In the genomic region with DNA sequence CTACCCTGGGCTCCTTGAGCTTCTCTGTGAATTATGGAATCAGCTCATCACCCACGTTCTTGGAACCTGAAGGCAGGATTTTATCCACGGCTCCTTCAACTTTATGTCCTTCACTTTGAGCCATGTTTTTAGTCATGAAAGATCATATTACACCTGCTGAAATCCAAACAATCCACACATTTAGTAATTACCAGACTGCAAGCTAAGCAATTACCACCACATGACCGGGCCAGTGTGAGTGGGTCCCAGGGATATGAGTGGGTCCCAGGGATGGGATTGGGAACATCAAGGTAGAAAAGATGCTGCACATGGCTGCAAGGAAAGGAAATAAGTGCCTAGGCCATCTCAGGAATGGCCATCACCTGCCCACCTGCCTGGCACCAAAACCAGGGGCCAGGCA, we compare ENCODE assay signal across 16 cellular contexts.
DNase-seq lines count a peak whose midpoint lies in the region; TF ChIP-seq lines count a peak whose summit lies in the region.
"Had no signal": no experiment of that assay in that cellular context is flagged by ENCODE, and none has a peak within 500 bp of the region (broad histone marks: within the 10 kb centered on the region; RNA-seq: fewer than 3 reads in every experiment).

No MANE protein-coding gene starts in this region.

- peaks cover 64% of the 10 kb centered on the region for H3K4me1 ChIP-seq in BLaER1

- no peaks in the 10 kb centered on the region for H3K36me3 ChIP-seq in BLaER1
- H3K36me3 ChIP-seq: BLaER1 treated with 17β-estradiol and CSF1 and Interleukin-3, amounts not matched to agents 10 nM and 100 nM had no signal

- no peak overlapping the region for H3K27ac ChIP-seq in BLaER1
- H3K27ac ChIP-seq: BLaER1 treated with 17β-estradiol and CSF1 and Interleukin-3, amounts not matched to agents 10 nM and 100 nM had no signal

- H3K9me3 ChIP-seq in BLaER1 = no peaks in the 10 kb centered on the region
- H3K9me3 ChIP-seq: BLaER1 treated with 17β-estradiol and CSF1 and Interleukin-3, amounts not matched to agents 10 nM and 100 nM had no signal

- DNase-seq in NCI-H69 (lab: John Stamatoyannopoulos, UW) (peak; percentile 3), endothelial cell (ENCODE audit: low spot score) (no peak), HEK293T (ENCODE audit: extremely low spot score) (no peak), SKM-1 treated with dmso at 0.1 percent for 144 hours (lab: John Stamatoyannopoulos, UW; ENCODE audit: unreplicated experiment) (no peak), NCI-H2029 (lab: John Stamatoyannopoulos, UW) (no peak)
- DNase-seq: CD4-positive, alpha-beta T cell; DMS53; DMS79 treated with DMSO at 0.1 percent for 48 hours; GF-D8; H9 had no signal

- H3K27me3 ChIP-seq in BLaER1 = no peaks in the 10 kb centered on the region

- no peak overlapping the region for H3K9ac ChIP-seq in BLaER1
- H3K9ac ChIP-seq: BLaER1 treated with 17β-estradiol and CSF1 and Interleukin-3, amounts not matched to agents 10 nM and 100 nM had no signal

- CTCF ChIA-PET in HEK293T (lab: Yijun Ruan, JAX) = interaction anchor here (0.7 kb wide), 1 partner anchor 132 kb away, joined by 3 read pairs; no protein-coding TSS in a partner anchor

- no peaks in the 10 kb centered on the region for H3K27me3 Mint-ChIP-seq in endothelial cell (ENCODE audit: unreplicated experiment)

- POLR2A ChIA-PET in HEK293T (lab: Yijun Ruan, JAX) = no interaction called here

- H3K36me3 Mint-ChIP-seq in endothelial cell (ENCODE audit: low read depth, unreplicated experiment) = peaks cover 15% of the 10 kb centered on the region
- H3K36me3 Mint-ChIP-seq: CD14-positive monocyte; CD8-positive, alpha-beta memory T cell had no signal

- peak overlapping the region; percentile 77 for H3K4me3 Mint-ChIP-seq in endothelial cell (ENCODE audit: unreplicated experiment)
- H3K4me3 Mint-ChIP-seq: B cell; CD14-positive monocyte; CD4-positive, alpha-beta T cell; CD8-positive, alpha-beta memory T cell; GM23338; H9 had no signal

- no peaks in the 10 kb centered on the region for H4K20me1 ChIP-seq in BLaER1

- no peak overlapping the region for H3K27ac Mint-ChIP-seq in endothelial cell (ENCODE audit: unreplicated experiment)
- H3K27ac Mint-ChIP-seq: B cell; CD4-positive, alpha-beta T cell; GM23338 had no signal

- no peak for TF ChIP-seq CTCF in endothelial cell (IDR thresholded peaks at IDR 0.05; ENCODE audit: unreplicated experiment)

- H3K4me1 Mint-ChIP-seq in endothelial cell (ENCODE audit: unreplicated experiment) = no peaks in the 10 kb centered on the region
- H3K4me1 Mint-ChIP-seq: B cell; CD14-positive monocyte; CD8-positive, alpha-beta memory T cell had no signal

- H3K4me2 ChIP-seq in BLaER1 = 0 out of 2 replicates have a peak overlapping the region, but pooled peaks have one; percentile 78
- H3K4me2 ChIP-seq: GM23338 had no signal

- H3K4me3 ChIP-seq in BLaER1 = no peak overlapping the region
- H3K4me3 ChIP-seq: BLaER1 treated with 17β-estradiol and CSF1 and Interleukin-3, amounts not matched to agents 10 nM and 100 nM; GM23338 had no signal

- no peaks in the 10 kb centered on the region for H3K9me3 Mint-ChIP-seq in endothelial cell (ENCODE audit: unreplicated experiment)
- H3K9me3 Mint-ChIP-seq: CD4-positive, alpha-beta T cell; CD8-positive, alpha-beta memory T cell; GM23338; H9 had no signal

TF ChIP-seq in HEK293T, 16 proteins besides CTCF, POLR2A, EP300 and RAD21:
- TF ChIP-seq ELF4 (IDR thresholded peaks at IDR 0.05) = no peak
- no peak for TF ChIP-seq ARNT (IDR thresholded peaks at IDR 0.05)
- TF ChIP-seq TARDBP (IDR thresholded peaks at IDR 0.05) = no peak
- TF ChIP-seq FOXK2 (IDR thresholded peaks at IDR 0.05) = no peak
- TF ChIP-seq FOXA1 (IDR thresholded peaks at IDR 0.05) = no peak
- no peak for TF ChIP-seq CTBP1 (IDR thresholded peaks at IDR 0.05; ENCODE audit: borderline replicate concordance)
- TF ChIP-seq HDGF (IDR thresholded peaks at IDR 0.05; ENCODE audit: borderline replicate concordance) = no peak
- TF ChIP-seq SP1 (IDR thresholded peaks at IDR 0.05) = no peak
- TF ChIP-seq NFRKB (IDR thresholded peaks at IDR 0.05) = no peak
- TF ChIP-seq SUZ12 (IDR thresholded peaks at IDR 0.05) = no peak
- no peak for TF ChIP-seq PKNOX1 (IDR thresholded peaks at IDR 0.05)
- TF ChIP-seq LEF1 (IDR thresholded peaks at IDR 0.05; ENCODE audit: borderline replicate concordance) = no peak
- no peak for TF ChIP-seq ZNF384 (IDR thresholded peaks at IDR 0.05)
- no peak for TF ChIP-seq BHLHE40 (IDR thresholded peaks at IDR 0.05; ENCODE audit: borderline replicate concordance)
- TF ChIP-seq L3MBTL2 (conservative IDR thresholded peaks at IDR 0.05) = no peak
- no peak for TF ChIP-seq FOXM1 (IDR thresholded peaks at IDR 0.05; ENCODE audit: borderline replicate concordance)
